11 cellular contexts compared by ENCODE assay signal in genomic region chr19:12943437-12944044, GRCh38. TPM values are rescaled to one million over a fixed set of nuclear protein-coding genes. Genes with fewer than 3 reads are reported as not detected.
DNase-seq lines count a peak whose midpoint lies in the region; ATAC-seq, FAIRE-seq and TF ChIP-seq lines count a peak whose summit lies in the region.
"Had no signal": no experiment of that assay in that cellular context is flagged by ENCODE, and none has a peak within 500 bp of the region (broad histone marks: within the 10 kb centered on the region; RNA-seq: fewer than 3 reads in every experiment).

No MANE protein-coding gene starts in this region.

- TF ChIP-seq CTCF in C4-2B (conservative IDR thresholded peaks at IDR 0.05) (no peak), pancreas (IDR thresholded peaks at IDR 0.05) (no peak)

- no peak overlapping the region for H3K23ac ChIP-seq in mesenchymal stem cell (ENCODE audit: low read length in 2 of 2)

- no peak overlapping the region for H3K4me3 Mint-ChIP-seq in activated CD8-positive, alpha-beta T cell treated with anti-CD3 and anti-CD28 coated beads, Interleukin-2, amount 10 ng/mL, durations not matched to agents 7 days and 5 days

- no peak for FAIRE-seq in pancreas (lab: Jason Lieb, UNC)

- H3K4me1 ChIP-seq in mesenchymal stem cell (ENCODE audit: control insufficient read depth, insufficient read depth, low read depth, low read length) (peaks cover 34% of the 10 kb centered on the region), pancreas (peaks cover 19 to 28% (median 23%) of the 10 kb centered on the region in 3 donors)

- peaks cover under 1% of the 10 kb centered on the region for H3K79me1 ChIP-seq in mesenchymal stem cell (replicated peaks; ENCODE audit: low read length, poor library complexity, severe bottlenecking)

- H3K4me1 Mint-ChIP-seq in activated CD8-positive, alpha-beta T cell treated with anti-CD3 and anti-CD28 coated beads, Interleukin-2, amount 10 ng/mL, durations not matched to agents 7 days and 5 days (ENCODE audit: low read depth), result peaks cover 76% of the 10 kb centered on the region

- no peak overlapping the region for H3K4me3 ChIP-seq in mesenchymal stem cell (ENCODE audit: insufficient read depth in 1 of 2, low read depth in 1 of 2, low read length in 2 of 2)
- H3K4me3 ChIP-seq in pancreas, result no peak overlapping the region

- H3K27me3 Mint-ChIP-seq in activated CD8-positive, alpha-beta T cell treated with anti-CD3 and anti-CD28 coated beads, Interleukin-2, amount 10 ng/mL, durations not matched to agents 7 days and 5 days (ENCODE audit: low read depth), result no peaks in the 10 kb centered on the region

- H2AK5ac ChIP-seq in mesenchymal stem cell (ENCODE audit: low read length, severe bottlenecking), result no peak overlapping the region

- H4K91ac ChIP-seq in mesenchymal stem cell (ENCODE audit: low read length), result no peak overlapping the region

- no peak overlapping the region for H3K14ac ChIP-seq in mesenchymal stem cell (ENCODE audit: low read length in 2 of 2)

- no peak overlapping the region for H2AFZ ChIP-seq in mesenchymal stem cell (ENCODE audit: low read depth, low read length)

- ATAC-seq in GM18505 (IDR thresholded peaks at IDR 0.05; ENCODE audit: unreplicated experiment) (no peak), pancreas (no peak)
- no peak for ATAC-seq in activated CD8-positive, alpha-beta T cell treated with anti-CD3 and anti-CD28 coated beads, Interleukin-2, amount 10 ng/mL, durations not matched to agents 7 days and 5 days
- no peak for ATAC-seq in activated CD4-positive, CD25-positive, alpha-beta regulatory T cell treated with anti-CD3 and anti-CD28 coated beads, Interleukin-2, amount 50 U/mL, for 24 hours
- ATAC-seq: Right ventricle myocardium inferior had no signal

- peaks cover 59 to 71% of the 10 kb centered on the region in 2 experiments for H3K36me3 ChIP-seq in mesenchymal stem cell (ENCODE audit: control insufficient read depth in 1 of 2, insufficient read depth in 2 of 2, low read depth in 1 of 2, low read length in 2 of 2)
- peaks cover 10 to 56% (median 30%) of the 10 kb centered on the region in 3 donors for H3K36me3 ChIP-seq in pancreas

- H3K9me3 Mint-ChIP-seq in activated CD8-positive, alpha-beta T cell treated with anti-CD3 and anti-CD28 coated beads, Interleukin-2, amount 10 ng/mL, durations not matched to agents 7 days and 5 days (ENCODE audit: insufficient read depth), result no peaks in the 10 kb centered on the region

- H3K4me2 ChIP-seq in mesenchymal stem cell (ENCODE audit: low read length, poor library complexity, severe bottlenecking), result no peak overlapping the region

- no peak overlapping the region for H2BK5ac ChIP-seq in mesenchymal stem cell (ENCODE audit: low read depth, low read length, poor library complexity, severe bottlenecking)

- TF ChIP-seq POLR2A in GM18505 (IDR thresholded peaks at IDR 0.05; ENCODE audit: borderline replicate concordance, extremely low read depth, insufficient read depth, insufficient read length), result peak; percentile 20

- no peak overlapping the region for H2BK120ac ChIP-seq in mesenchymal stem cell (ENCODE audit: low read depth, low read length)

- no peaks in the 10 kb centered on the region for H3K27me3 ChIP-seq in mesenchymal stem cell (ENCODE audit: control insufficient read depth in 1 of 2, insufficient read depth in 1 of 2, low read length in 2 of 2)
- H3K27me3 ChIP-seq in pancreas, result no peaks in the 10 kb centered on the region

- no peak overlapping the region for H3K4ac ChIP-seq in mesenchymal stem cell (ENCODE audit: low read depth in 1 of 2, low read length in 2 of 2)

- POLR2A ChIA-PET in activated CD8-positive, alpha-beta T cell treated with anti-CD3 and anti-CD28 coated beads, Interleukin-2, amount 10 ng/mL, durations not matched to agents 7 days and 5 days (lab: Charles Lee), result interaction anchor here (0.8 to 0.9 kb wide), 2 partner anchors 9 to 10 kb away, joined by 3 to 4 read pairs; partner anchors contain the start of gene FARSA

- intact Hi-C loops in pancreas (cut with DNase I), result no loop called here
- intact Hi-C loops in posterior cingulate gyrus (cut with DNase I), result no loop called here

- 92% methylated on average over 12 of the region's 18 CpGs for WGBS in mesenchymal stem cell
- 62 to 73% methylated on average over 18 of the region's 18 CpGs for WGBS in pancreas, 2 donors

- peak overlapping the region; percentile 75 for H3K27ac Mint-ChIP-seq in activated CD8-positive, alpha-beta T cell treated with anti-CD3 and anti-CD28 coated beads, Interleukin-2, amount 10 ng/mL, durations not matched to agents 7 days and 5 days

- no peak overlapping the region for H2BK15ac ChIP-seq in mesenchymal stem cell (ENCODE audit: low read depth, poor library complexity, severe bottlenecking)

- H4K8ac ChIP-seq in mesenchymal stem cell (ENCODE audit: low read length), result no peak overlapping the region

- H3K18ac ChIP-seq in mesenchymal stem cell (ENCODE audit: low read depth in 1 of 2, low read length in 2 of 2), result no peak overlapping the region

- CTCF ChIA-PET in activated CD8-positive, alpha-beta T cell treated with anti-CD3 and anti-CD28 coated beads, Interleukin-2, amount 10 ng/mL, durations not matched to agents 7 days and 5 days (lab: Charles Lee), result interaction anchor here (0.8 to 1.0 kb wide), 2 partner anchors 53 to 57 kb away, joined by 3 read pairs; partner anchors contain the start of gene GCDH

- peaks cover 91% of the 10 kb centered on the region for H3K36me3 Mint-ChIP-seq in activated CD8-positive, alpha-beta T cell treated with anti-CD3 and anti-CD28 coated beads, Interleukin-2, amount 10 ng/mL, durations not matched to agents 7 days and 5 days (ENCODE audit: low read depth)

- DNase-seq in activated CD8-positive, alpha-beta T cell treated with anti-CD3 and anti-CD28 coated beads, Interleukin-2, amount 10 ng/mL, durations not matched to agents 7 days and 5 days, result no peak
- DNase-seq in mesenchymal stem cell (no peak), AG08396 (ENCODE audit: low spot score) (no peak), pancreas (no peak), posterior cingulate gyrus (no peak)
- DNase-seq: cortex of kidney, NCI-H2029 had no signal

- peak overlapping the region; percentile 4 for H3K9ac ChIP-seq in mesenchymal stem cell (ENCODE audit: low read length)

- peak overlapping the region; percentile 9; the same call in 1 of the 2 replicates for H3K27ac ChIP-seq in C4-2B
- H3K27ac ChIP-seq in mesenchymal stem cell (ENCODE audit: low read length, poor library complexity, severe bottlenecking), result no peak overlapping the region
- H3K27ac ChIP-seq in pancreas, result no peak overlapping the region

- H3K9me3 ChIP-seq in mesenchymal stem cell (ENCODE audit: control insufficient read depth, low read length) (no peaks in the 10 kb centered on the region), pancreas (no peaks in the 10 kb centered on the region)

- no peak overlapping the region for H2BK12ac ChIP-seq in mesenchymal stem cell (ENCODE audit: low read length in 2 of 2)

RNA-seq across cellular contexts. Expression of gene RAD23A, which starts 2.1 kb away (rescaled TPM):
- 100 to 1,000 TPM; 138 to 140 TPM for total RNA-seq in activated CD8-positive, alpha-beta T cell treated with anti-CD3 and anti-CD28 coated beads, Interleukin-2, amount 10 ng/mL, durations not matched to agents 7 days and 5 days
- polyA plus RNA-seq in mesenchymal stem cell (2013, experiment 1 of 2), result 112 TPM
- 113 TPM for polyA plus RNA-seq in mesenchymal stem cell (2013, experiment 2 of 2)
- 10 to 100 TPM; 35.0 to 60.2 (median 45.9) TPM for total RNA-seq in pancreas
- 10 to 100 TPM; 91.5 to 99.1 TPM for polyA plus RNA-seq in pancreas

RNA-seq across cellular contexts. Expression of gene CALR, which starts 5.1 kb away (rescaled TPM):
- 100 to 1,000 TPM; 875 to 886 TPM for total RNA-seq in activated CD8-positive, alpha-beta T cell treated with anti-CD3 and anti-CD28 coated beads, Interleukin-2, amount 10 ng/mL, durations not matched to agents 7 days and 5 days
- 1,694 TPM for polyA plus RNA-seq in mesenchymal stem cell (2013, experiment 1 of 2)
- 1,663 TPM for polyA plus RNA-seq in mesenchymal stem cell (2013, experiment 2 of 2)
- total RNA-seq in pancreas, result 100 to 1,000 TPM; 279 to 681 (median 373) TPM
- 100 to 1,000 TPM; 132 to 263 TPM for polyA plus RNA-seq in pancreas

RNA-seq across cellular contexts. Expression of gene FARSA, which starts 10.0 kb away (rescaled TPM):
- 100 to 1,000 TPM in 1 of 2 experiments, 10 to 100 TPM in 1; 98.8 to 106 TPM for total RNA-seq in activated CD8-positive, alpha-beta T cell treated with anti-CD3 and anti-CD28 coated beads, Interleukin-2, amount 10 ng/mL, durations not matched to agents 7 days and 5 days
- 39.8 TPM for polyA plus RNA-seq in mesenchymal stem cell (2013, experiment 1 of 2)
- polyA plus RNA-seq in mesenchymal stem cell (2013, experiment 2 of 2), result 37.8 TPM
- total RNA-seq in pancreas, result 10 to 100 TPM; 19.4 to 46.0 (median 29.0) TPM
- polyA plus RNA-seq in pancreas, result 10 to 100 TPM; 30.4 to 31.0 TPM

RNA-seq across cellular contexts. Expression of gene GADD45GIP1, which starts 13.5 kb away (rescaled TPM):
- total RNA-seq in activated CD8-positive, alpha-beta T cell treated with anti-CD3 and anti-CD28 coated beads, Interleukin-2, amount 10 ng/mL, durations not matched to agents 7 days and 5 days, result 10 to 100 TPM; 23.4 to 25.4 TPM
- 47.1 TPM for polyA plus RNA-seq in mesenchymal stem cell (2013, experiment 1 of 2)
- 47.3 TPM for polyA plus RNA-seq in mesenchymal stem cell (2013, experiment 2 of 2)
- total RNA-seq in pancreas, result 10 to 100 TPM in 3 of 6 donors, 1 to 10 TPM in 3; 6.0 to 10.7 (median 9.8) TPM
- polyA plus RNA-seq in pancreas, result 10 to 100 TPM; 25.3 to 37.4 TPM

RNA-seq across cellular contexts. Expression of gene SYCE2, which starts 24.4 kb away (rescaled TPM):
- 1 to 10 TPM; 3.4 to 3.9 TPM for total RNA-seq in activated CD8-positive, alpha-beta T cell treated with anti-CD3 and anti-CD28 coated beads, Interleukin-2, amount 10 ng/mL, durations not matched to agents 7 days and 5 days
- 0.10 TPM for polyA plus RNA-seq in mesenchymal stem cell (2013, experiment 1 of 2)
- polyA plus RNA-seq in mesenchymal stem cell (2013, experiment 2 of 2), result 0.29 TPM
- total RNA-seq in pancreas, result not detected
- polyA plus RNA-seq in pancreas, result under 1 TPM in 1 of 2 donors, not detected in 1; 0.19 TPM
- total RNA-seq: Right ventricle myocardium inferior had no signal
